ENCODE assay signal across 8 cellular contexts in the genomic region with DNA sequence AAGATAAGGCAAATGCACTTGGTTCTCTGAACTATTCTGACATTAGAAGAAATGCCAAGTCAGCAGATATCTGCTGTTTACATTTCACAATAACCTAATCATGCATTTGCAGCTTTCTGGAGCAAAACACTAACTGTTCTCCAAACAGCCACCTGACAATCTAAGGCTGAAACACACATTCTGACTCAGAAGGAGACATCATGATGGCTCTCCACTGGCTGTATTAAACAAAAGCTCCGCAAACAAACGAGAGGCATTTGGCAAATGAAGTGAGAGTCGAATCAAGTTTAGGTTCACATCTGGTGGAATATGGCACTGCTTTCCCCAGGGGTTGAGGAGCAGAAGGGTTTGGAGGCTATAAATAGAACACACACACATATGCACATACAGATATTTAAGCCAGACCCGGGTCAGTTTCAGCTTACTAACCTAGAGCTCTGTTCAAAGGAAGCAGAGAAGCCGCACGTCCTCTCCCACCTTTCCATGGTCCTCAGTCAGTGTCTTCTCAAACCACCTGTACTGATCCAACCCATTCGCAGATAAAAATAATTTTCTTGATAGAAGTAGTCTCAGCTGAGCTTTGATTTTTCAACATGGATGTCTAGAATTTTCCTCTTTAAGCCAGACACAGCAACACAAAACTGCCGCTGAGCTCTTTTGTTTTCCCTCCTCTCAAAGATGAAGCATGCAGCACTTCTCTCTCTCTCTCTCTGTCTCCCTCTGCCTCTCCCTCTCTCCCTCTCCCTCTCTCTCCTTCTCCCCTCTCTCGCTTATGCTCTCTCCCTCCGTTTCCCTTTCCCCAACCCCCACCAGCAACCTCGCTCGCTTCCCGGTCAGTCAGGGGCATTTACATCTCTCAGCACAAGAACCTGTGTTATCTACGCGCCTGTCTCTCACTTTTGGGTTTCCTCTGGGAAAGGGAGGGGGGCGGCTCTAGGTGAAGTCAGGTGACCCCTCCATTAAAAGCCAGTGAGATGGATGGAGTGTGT.
DNase-seq lines count a peak whose midpoint lies in the region; ATAC-seq lines count a peak whose summit lies in the region.

No MANE protein-coding gene starts in this region.

- ATAC-seq in GM19351 (IDR thresholded peaks at IDR 0.05; ENCODE audit: unreplicated experiment) (peak; percentile 36), HG03571 (IDR thresholded peaks at IDR 0.05; ENCODE audit: unreplicated experiment) (no peak), GM21619 (IDR thresholded peaks at IDR 0.05; ENCODE audit: unreplicated experiment) (no peak)

- DNase-seq in NCI-H524 (lab: John Stamatoyannopoulos, UW) = peak; percentile 54 to 89
- DNase-seq in globus pallidus (ENCODE audit: low spot score) = peak; percentile 63
- peak; percentile 58 for DNase-seq in putamen (ENCODE audit: low spot score)
- DNase-seq in NOMO-1 (lab: John Stamatoyannopoulos, UW; ENCODE audit: unreplicated experiment in 2 of 2) = no peak
- DNase-seq in cortex of kidney (lab: John Stamatoyannopoulos, UW) = no peak

Comparison
In these comparisons a context has a peak if more than half of its experiments do, and no peak if none do; other contexts are left out.
1. DNase-seq: peak in NCI-H524 (2 of 2), globus pallidus (single experiment) and putamen (single experiment); none in NOMO-1 (0 of 2) and cortex of kidney (single experiment).